ENCODE assay signal across 1 cellular context in the genomic region with DNA sequence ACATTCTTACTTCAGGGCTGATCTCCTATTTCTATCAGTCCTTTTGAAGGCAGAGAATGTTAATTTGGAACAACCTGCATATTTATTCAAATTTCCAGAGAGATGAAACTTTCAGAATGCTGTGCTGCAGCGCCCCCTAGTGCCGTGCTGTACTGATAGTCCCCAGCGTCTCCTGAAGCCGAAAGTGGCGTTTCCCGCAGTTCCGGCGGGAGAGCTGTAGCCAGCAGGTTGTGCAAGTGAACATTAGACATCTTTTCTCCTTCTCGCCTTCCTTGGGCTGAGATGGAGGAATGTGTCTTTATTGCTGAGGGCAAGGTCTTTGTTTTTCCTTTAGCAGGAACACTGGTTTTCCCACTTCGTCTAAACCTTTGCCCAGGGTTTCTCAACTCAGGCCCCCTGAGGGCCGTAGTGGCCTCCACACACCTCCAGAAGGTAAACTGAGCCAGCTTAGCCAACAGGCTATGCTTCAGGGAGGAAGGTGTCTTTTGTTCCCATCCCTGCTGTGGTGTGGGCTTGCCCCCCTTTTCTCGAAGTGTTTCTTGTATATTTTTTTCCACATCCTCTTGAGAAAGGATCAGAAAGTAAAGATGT.
TF ChIP-seq lines count a peak whose summit lies in the region.

No MANE protein-coding gene starts in this region.

TF ChIP-seq in K562, 482 proteins besides CTCF, POLR2A, EP300 and RAD21 (continued from another document and continues in another):
- TF ChIP-seq ELK1 (CRISPR knock-in tag; IDR thresholded peaks at IDR 0.05), result no peak
- 0 out of 2 replicates have a peak, but pooled peaks have one; percentile 14 for TF ChIP-seq CBFB (CRISPR knock-in tag; IDR thresholded peaks at IDR 0.05)
- TF ChIP-seq HNRNPK (IDR thresholded peaks at IDR 0.05; ENCODE audit: low read depth, low read length, poor library complexity, severe bottlenecking), result no peak
- no peak for TF ChIP-seq POLR3G (IDR thresholded peaks at IDR 0.05; ENCODE audit: extremely low read depth, insufficient read length, insufficient replicate concordance)
- no peak for TF ChIP-seq SAP30 (IDR thresholded peaks at IDR 0.05; ENCODE audit: borderline replicate concordance, insufficient read depth, low read depth, low read length, poor library complexity, severe bottlenecking)
- TF ChIP-seq ZNF347 (CRISPR knock-in tag; IDR thresholded peaks at IDR 0.05; ENCODE audit: low read depth), result no peak
- TF ChIP-seq, protein P1, sequence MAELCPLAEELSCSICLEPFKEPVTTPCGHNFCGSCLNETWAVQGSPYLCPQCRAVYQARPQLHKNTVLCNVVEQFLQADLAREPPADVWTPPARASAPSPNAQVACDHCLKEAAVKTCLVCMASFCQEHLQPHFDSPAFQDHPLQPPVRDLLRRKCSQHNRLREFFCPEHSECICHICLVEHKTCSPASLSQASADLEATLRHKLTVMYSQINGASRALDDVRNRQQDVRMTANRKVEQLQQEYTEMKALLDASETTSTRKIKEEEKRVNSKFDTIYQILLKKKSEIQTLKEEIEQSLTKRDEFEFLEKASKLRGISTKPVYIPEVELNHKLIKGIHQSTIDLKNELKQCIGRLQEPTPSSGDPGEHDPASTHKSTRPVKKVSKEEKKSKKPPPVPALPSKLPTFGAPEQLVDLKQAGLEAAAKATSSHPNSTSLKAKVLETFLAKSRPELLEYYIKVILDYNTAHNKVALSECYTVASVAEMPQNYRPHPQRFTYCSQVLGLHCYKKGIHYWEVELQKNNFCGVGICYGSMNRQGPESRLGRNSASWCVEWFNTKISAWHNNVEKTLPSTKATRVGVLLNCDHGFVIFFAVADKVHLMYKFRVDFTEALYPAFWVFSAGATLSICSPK (IDR thresholded peaks at IDR 0.05; ENCODE audit: borderline replicate concordance), result no peak
- TF ChIP-seq ZNF239 (CRISPR knock-in tag; IDR thresholded peaks at IDR 0.05), result no peak
- no peak for TF ChIP-seq HNRNPH1 (optimal IDR thresholded peaks at IDR 0.05; ENCODE audit: low read depth, low read length)
- no peak for TF ChIP-seq REST (CRISPR knock-in tag; IDR thresholded peaks at IDR 0.05; ENCODE audit: low read depth)
- no peak for TF ChIP-seq BRCA1 (IDR thresholded peaks at IDR 0.05)
- no peak for TF ChIP-seq BRCA1 (CRISPR knock-in tag; IDR thresholded peaks at IDR 0.05)
- TF ChIP-seq KDM4B (IDR thresholded peaks at IDR 0.05; ENCODE audit: borderline replicate concordance in 2 of 2, low read depth in 1 of 2), result no peak
- TF ChIP-seq JUN (IDR thresholded peaks at IDR 0.05; ENCODE audit: borderline replicate concordance, low read depth, low read length), result 0 out of 2 replicates have a peak, but pooled peaks have one; percentile 32
- no peak for TF ChIP-seq JUN (CRISPR knock-in tag; IDR thresholded peaks at IDR 0.05; ENCODE audit: borderline replicate concordance)
- TF ChIP-seq, protein P2, sequence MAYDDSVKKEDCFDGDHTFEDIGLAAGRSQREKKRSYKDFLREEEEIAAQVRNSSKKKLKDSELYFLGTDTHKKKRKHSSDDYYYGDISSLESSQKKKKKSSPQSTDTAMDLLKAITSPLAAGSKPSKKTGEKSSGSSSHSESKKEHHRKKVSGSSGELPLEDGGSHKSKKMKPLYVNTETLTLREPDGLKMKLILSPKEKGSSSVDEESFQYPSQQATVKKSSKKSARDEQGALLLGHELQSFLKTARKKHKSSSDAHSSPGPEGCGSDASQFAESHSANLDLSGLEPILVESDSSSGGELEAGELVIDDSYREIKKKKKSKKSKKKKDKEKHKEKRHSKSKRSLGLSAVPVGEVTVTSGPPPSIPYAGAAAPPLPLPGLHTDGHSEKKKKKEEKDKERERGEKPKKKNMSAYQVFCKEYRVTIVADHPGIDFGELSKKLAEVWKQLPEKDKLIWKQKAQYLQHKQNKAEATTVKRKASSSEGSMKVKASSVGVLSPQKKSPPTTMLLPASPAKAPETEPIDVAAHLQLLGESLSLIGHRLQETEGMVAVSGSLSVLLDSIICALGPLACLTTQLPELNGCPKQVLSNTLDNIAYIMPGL (CRISPR knock-in tag; IDR thresholded peaks at IDR 0.05), result 0 out of 2 replicates have a peak, but pooled peaks have one; percentile 52
- TF ChIP-seq RBM25 (IDR thresholded peaks at IDR 0.05; ENCODE audit: low read depth, low read length, severe bottlenecking), result no peak
- TF ChIP-seq ZNF184 (CRISPR knock-in tag; IDR thresholded peaks at IDR 0.05), result no peak
- TF ChIP-seq ZNF121 (CRISPR knock-in tag; conservative IDR thresholded peaks at IDR 0.05), result no peak
- no peak for TF ChIP-seq ILK (tag; IDR thresholded peaks at IDR 0.05; ENCODE audit: borderline replicate concordance, low read depth)
- TF ChIP-seq SIN3A (IDR thresholded peaks at IDR 0.05; ENCODE audit: borderline replicate concordance in 2 of 2, control insufficient read depth in 1 of 2, low read depth in 2 of 2, low read length in 2 of 2), result no peak
- TF ChIP-seq BCL6 (CRISPR knock-in tag; IDR thresholded peaks at IDR 0.05), result no peak
- TF ChIP-seq, protein P3, sequence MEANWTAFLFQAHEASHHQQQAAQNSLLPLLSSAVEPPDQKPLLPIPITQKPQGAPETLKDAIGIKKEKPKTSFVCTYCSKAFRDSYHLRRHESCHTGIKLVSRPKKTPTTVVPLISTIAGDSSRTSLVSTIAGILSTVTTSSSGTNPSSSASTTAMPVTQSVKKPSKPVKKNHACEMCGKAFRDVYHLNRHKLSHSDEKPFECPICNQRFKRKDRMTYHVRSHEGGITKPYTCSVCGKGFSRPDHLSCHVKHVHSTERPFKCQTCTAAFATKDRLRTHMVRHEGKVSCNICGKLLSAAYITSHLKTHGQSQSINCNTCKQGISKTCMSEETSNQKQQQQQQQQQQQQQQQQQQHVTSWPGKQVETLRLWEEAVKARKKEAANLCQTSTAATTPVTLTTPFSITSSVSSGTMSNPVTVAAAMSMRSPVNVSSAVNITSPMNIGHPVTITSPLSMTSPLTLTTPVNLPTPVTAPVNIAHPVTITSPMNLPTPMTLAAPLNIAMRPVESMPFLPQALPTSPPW (CRISPR knock-in tag; IDR thresholded peaks at IDR 0.05), result no peak
- peak; percentile 67 for TF ChIP-seq LCOR (CRISPR knock-in tag; IDR thresholded peaks at IDR 0.05)
- TF ChIP-seq LARP7 (IDR thresholded peaks at IDR 0.05), result no peak
- no peak for TF ChIP-seq GATAD2B (IDR thresholded peaks at IDR 0.05; ENCODE audit: borderline replicate concordance)
- TF ChIP-seq ZBTB7A (IDR thresholded peaks at IDR 0.05; ENCODE audit: borderline replicate concordance, control insufficient read depth, low read depth, low read length), result no peak
- TF ChIP-seq ZNF445 (CRISPR knock-in tag; IDR thresholded peaks at IDR 0.05; ENCODE audit: low read depth), result no peak
- TF ChIP-seq ZBTB40 (IDR thresholded peaks at IDR 0.05), result no peak
- TF ChIP-seq ZBTB40 (CRISPR knock-in tag; IDR thresholded peaks at IDR 0.05), result no peak
- no peak for TF ChIP-seq RFX5 (IDR thresholded peaks at IDR 0.05; ENCODE audit: low read depth, low read length)
- no peak for TF ChIP-seq FOXJ2 (tag; IDR thresholded peaks at IDR 0.05)
- TF ChIP-seq CREM (IDR thresholded peaks at IDR 0.05; ENCODE audit: low read depth), result peak; percentile 52; the same call in 1 of the 2 replicates
- TF ChIP-seq ZNF584 (CRISPR knock-in tag; IDR thresholded peaks at IDR 0.05; ENCODE audit: low read depth), result no peak
- no peak for TF ChIP-seq PYGO2 (tag; IDR thresholded peaks at IDR 0.05)
- TF ChIP-seq, protein P4, sequence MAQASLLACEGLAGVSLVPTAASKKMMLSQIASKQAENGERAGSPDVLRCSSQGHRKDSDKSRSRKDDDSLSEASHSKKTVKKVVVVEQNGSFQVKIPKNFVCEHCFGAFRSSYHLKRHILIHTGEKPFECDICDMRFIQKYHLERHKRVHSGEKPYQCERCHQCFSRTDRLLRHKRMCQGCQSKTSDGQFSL (CRISPR knock-in tag; IDR thresholded peaks at IDR 0.05), result no peak
- TF ChIP-seq, protein P4 (tag; IDR thresholded peaks at IDR 0.05), result no peak
- no peak for TF ChIP-seq ZNF57 (CRISPR knock-in tag; IDR thresholded peaks at IDR 0.05)
